Comparison of ENCODE assay signal across 8 cellular contexts in genomic region chr1:47333922-47334764, GRCh38. TPM values are rescaled to one million over a fixed set of nuclear protein-coding genes. Genes with fewer than 3 reads are reported as not detected.
DNase-seq lines count a peak whose midpoint lies in the region; ATAC-seq, FAIRE-seq and TF ChIP-seq lines count a peak whose summit lies in the region.

No MANE protein-coding gene starts in this region.

- TF ChIP-seq POLR2A in suprapubic skin (IDR thresholded peaks at IDR 0.05): peak in 1 of 2 donors; percentile 10

- peak overlapping the region; percentile 86 to 93 (median 88) for H3K27ac Mint-ChIP-seq in IgD-negative memory B cell

- TF ChIP-seq CTCF in RWPE1 (conservative IDR thresholded peaks at IDR 0.05; ENCODE audit: low read depth): 0 out of 2 replicates have a peak, but pooled peaks have one; percentile 1
- TF ChIP-seq CTCF in suprapubic skin (IDR thresholded peaks at IDR 0.05): peak in 1 of 2 donors; percentile 15

- CTCF ChIA-PET in RWPE1 (lab: Yijun Ruan, JAX): interaction anchor here (0.7 to 1.0 kb wide), 3 partner anchors 102 to 362 kb away, joined by 4 to 5 read pairs (median 4); partner anchors contain the start of gene FOXD2

- peaks cover 50% of the 10 kb centered on the region for H3K4me1 ChIP-seq in suprapubic skin

- peak; percentile 85 for DNase-seq in ELR (ENCODE audit: low read depth)
- DNase-seq in RWPE1 (ENCODE audit: low spot score): peak; percentile 83
- peak; percentile 58 for DNase-seq in activated gamma-delta T cell treated with Interleukin-2 at 50 U/mL for 16 hours
- peak; percentile 90 to 96 for DNase-seq in frontal cortex (ENCODE audit: low spot score in 2 of 2)
- peak in 55 of 56 donors; percentile 12 to 86 (median 74) for DNase-seq in nucleus accumbens (lab: John Stamatoyannopoulos, UW)
- peak; percentile 88 for DNase-seq in suprapubic skin (ENCODE audit: low spot score in 2 of 2)

- peak overlapping the region; percentile 97 for H3K27ac ChIP-seq in RWPE1
- H3K27ac ChIP-seq in suprapubic skin: peak overlapping the region; percentile 94

- no peak for TF ChIP-seq EP300 in suprapubic skin (IDR thresholded peaks at IDR 0.05)

- peak; percentile 79 for ATAC-seq in GM21619 (IDR thresholded peaks at IDR 0.05; ENCODE audit: unreplicated experiment)

- POLR2A ChIA-PET in RWPE1 (lab: Yijun Ruan, JAX; ENCODE audit: low non-redundant PET): interaction anchor here (1.0 kb wide), 2 partner anchors 10 to 20 kb away, joined by 3 to 5 read pairs; partner anchors contain the start of gene STIL

- H3K36me3 ChIP-seq in suprapubic skin: no peaks in the 10 kb centered on the region

- peak overlapping the region; percentile 69 for H3K4me3 ChIP-seq in suprapubic skin

- H3K27me3 Mint-ChIP-seq in IgD-negative memory B cell: no peaks in the 10 kb centered on the region

- peaks cover 11 to 16% (median 15%) of the 10 kb centered on the region in 3 donors for H3K4me1 Mint-ChIP-seq in IgD-negative memory B cell

- no peaks in the 10 kb centered on the region for H3K9me3 ChIP-seq in suprapubic skin

- peak overlapping the region in 2 of 4 donors; percentile 95 to 98 for H3K4me3 Mint-ChIP-seq in IgD-negative memory B cell

- WGBS in suprapubic skin: under 1% methylated on average over 24 of the region's 90 CpGs

- H3K9me3 Mint-ChIP-seq in IgD-negative memory B cell: no peaks in the 10 kb centered on the region

- peaks cover under 1% of the 10 kb centered on the region for H3K36me3 Mint-ChIP-seq in IgD-negative memory B cell

- FAIRE-seq in frontal cortex (lab: Jason Lieb, UNC): no peak

- no peaks in the 10 kb centered on the region for H3K27me3 ChIP-seq in suprapubic skin

RNA-seq across cellular contexts. Expression of gene CMPK1, which starts 0.6 kb away (rescaled TPM):
- 119 TPM for polyA plus RNA-seq in IgD-negative memory B cell
- total RNA-seq in frontal cortex (150 TPM), suprapubic skin (10 to 100 TPM; 69.4 to 94.4 (median 81.6) TPM)

RNA-seq across cellular contexts. Expression of gene STIL, which starts 20.2 kb away (rescaled TPM):
- polyA plus RNA-seq in IgD-negative memory B cell: 1.3 TPM
- total RNA-seq in frontal cortex: 7.7 TPM
- total RNA-seq in suprapubic skin: 1 to 10 TPM; 2.8 to 4.2 (median 4.0) TPM

Comparison
In these comparisons a context has a peak if more than half of its experiments do, and no peak if none do; other contexts are left out.
1. Peak in every context shown above with its lines: DNase-seq, ATAC-seq, H3K4me3 ChIP-seq and H3K27ac ChIP-seq.